Comparison of ENCODE assay signal across 11 cellular contexts in genomic region chr9:128919409-128919808, GRCh38. TPM values are rescaled to one million over a fixed set of nuclear protein-coding genes. Genes with fewer than 3 reads are reported as not detected.
DNase-seq lines count a peak whose midpoint lies in the region; ATAC-seq and TF ChIP-seq lines count a peak whose summit lies in the region.
"Had no signal": no experiment of that assay in that cellular context is flagged by ENCODE, and none has a peak within 500 bp of the region (broad histone marks: within the 10 kb centered on the region; RNA-seq: fewer than 3 reads in every experiment).

No MANE protein-coding gene starts in this region.

- peaks cover 12% of the 10 kb centered on the region for H3K79me2 ChIP-seq in smooth muscle cell (ENCODE audit: low read depth)

- H3K4me2 ChIP-seq in smooth muscle cell, result peak overlapping the region; percentile 51

- no peak for ATAC-seq in mucosa of descending colon

- intact Hi-C loops in mucosa of descending colon (cut with DNase I, micrococcal nuclease), result no loop called here

- H3K36me3 Mint-ChIP-seq in activated T-cell treated with anti-CD3 and anti-CD28 coated beads, Interleukin-2, amount 50 U/mL, for 24 hours (ENCODE audit: low read depth), result peaks cover 38% of the 10 kb centered on the region

- no peak for TF ChIP-seq CTCF in smooth muscle cell (IDR thresholded peaks at IDR 0.05; ENCODE audit: borderline replicate concordance, insufficient read depth, poor library complexity, severe bottlenecking)
- TF ChIP-seq CTCF in mucosa of descending colon (IDR thresholded peaks at IDR 0.05), result no peak

- H3K4me1 Mint-ChIP-seq in activated T-cell treated with anti-CD3 and anti-CD28 coated beads, Interleukin-2, amount 50 U/mL, for 24 hours (ENCODE audit: low read depth), result peaks cover 12% of the 10 kb centered on the region

- H3K4me1 ChIP-seq in NT2/D1 (ENCODE audit: insufficient read depth, insufficient read length), result peaks cover 24% of the 10 kb centered on the region
- peaks cover 10% of the 10 kb centered on the region for H3K4me1 ChIP-seq in smooth muscle cell (ENCODE audit: low read depth)
- H3K4me1 ChIP-seq in mucosa of descending colon (ENCODE audit: low read depth), result peaks cover 11% of the 10 kb centered on the region
- H3K4me1 ChIP-seq: Caco-2 had no signal

- WGBS in smooth muscle cell (ENCODE audit: low lambda C conversion rate), result 67% methylated on average over 7 of the region's 8 CpGs

- H3K36me3 ChIP-seq in NT2/D1 (ENCODE audit: insufficient read depth, insufficient read length, low read length) (peaks cover 49% of the 10 kb centered on the region), smooth muscle cell (ENCODE audit: low read depth) (no peaks in the 10 kb centered on the region), mucosa of descending colon (ENCODE audit: low read depth) (no peaks in the 10 kb centered on the region)

- peak overlapping the region; percentile 100 for H3K27ac ChIP-seq in epithelial cell of prostate
- peak overlapping the region; percentile 8 for H3K27ac ChIP-seq in smooth muscle cell (ENCODE audit: low read depth)

- no peaks in the 10 kb centered on the region for H3K9me3 Mint-ChIP-seq in activated T-cell treated with anti-CD3 and anti-CD28 coated beads, Interleukin-2, amount 50 U/mL, for 24 hours

- H3K27me3 Mint-ChIP-seq in activated T-cell treated with anti-CD3 and anti-CD28 coated beads, Interleukin-2, amount 50 U/mL, for 24 hours, result no peaks in the 10 kb centered on the region

- DNase-seq in NT2/D1 (ENCODE audit: low read depth, low spot score) (no peak), epithelial cell of prostate (ENCODE audit: low read depth, low spot score) (no peak), smooth muscle cell (lab: John Stamatoyannopoulos, UW; ENCODE audit: unreplicated experiment) (no peak), cortex of kidney (lab: John Stamatoyannopoulos, UW) (no peak), mucosa of descending colon (no peak)
- no peak for DNase-seq in activated T-cell treated with anti-CD3 and anti-CD28 coated beads, Interleukin-2, amount 50 U/mL, for 24 hours
- DNase-seq: activated T-cell treated with anti-CD3 and anti-CD28 coated beads for 4 hours, Caco-2, mesendoderm, NCI-H1694, T-helper 9 cell had no signal

- H3K4me3 ChIP-seq in NT2/D1 (ENCODE audit: insufficient read length, low read depth) (no peak overlapping the region), smooth muscle cell (no peak overlapping the region), mucosa of descending colon (no peak overlapping the region)

- no peaks in the 10 kb centered on the region for H3K27me3 ChIP-seq in NT2/D1 (ENCODE audit: insufficient read depth, insufficient read length)
- H3K27me3 ChIP-seq in smooth muscle cell (ENCODE audit: low read depth), result no peaks in the 10 kb centered on the region

- no peak overlapping the region for H2AFZ ChIP-seq in smooth muscle cell (ENCODE audit: low read depth)

- peaks cover 4% of the 10 kb centered on the region for H3F3A ChIP-seq in smooth muscle cell (ENCODE audit: low read depth)

- H3K27ac Mint-ChIP-seq in activated T-cell treated with anti-CD3 and anti-CD28 coated beads, Interleukin-2, amount 50 U/mL, for 24 hours, result no peak overlapping the region

- H3K9me3 ChIP-seq in NT2/D1 (ENCODE audit: insufficient read depth, low read length) (no peaks in the 10 kb centered on the region), smooth muscle cell (replicated peaks; ENCODE audit: low read depth) (no peaks in the 10 kb centered on the region), mucosa of descending colon (no peaks in the 10 kb centered on the region)
- H3K9me3 ChIP-seq: Caco-2 had no signal

- H3K9ac ChIP-seq in NT2/D1 (ENCODE audit: insufficient read length, low read depth) (peak overlapping the region; percentile 12), smooth muscle cell (ENCODE audit: low read depth) (no peak overlapping the region)

- no peak overlapping the region for H3K4me3 Mint-ChIP-seq in activated T-cell treated with anti-CD3 and anti-CD28 coated beads, Interleukin-2, amount 50 U/mL, for 24 hours

- H4K20me1 ChIP-seq in smooth muscle cell (ENCODE audit: low read depth), result peaks cover 7% of the 10 kb centered on the region

RNA-seq across cellular contexts. Expression of gene PHYHD1, which starts 1.4 kb away (rescaled TPM):
- total RNA-seq in smooth muscle cell (7.3 and 17.3 TPM in 2 replicates), mucosa of descending colon (10 to 100 TPM in 1 of 3 donors, 1 to 10 TPM in 2; 2.2 to 19.0 (median 5.2) TPM)
- 30.5 and 37.6 TPM in 2 replicates for polyA plus RNA-seq in smooth muscle cell

RNA-seq across cellular contexts. Expression of gene DOLK, which starts 28.0 kb away (rescaled TPM):
- total RNA-seq in smooth muscle cell, result 14.1 and 18.7 TPM in 2 replicates
- polyA plus RNA-seq in smooth muscle cell, result 26.2 and 31.3 TPM in 2 replicates
- total RNA-seq in mucosa of descending colon, result 1 to 10 TPM; 8.7 to 9.9 (median 9.7) TPM

RNA-seq across cellular contexts. Expression of gene NUP188, which starts 28.1 kb away (rescaled TPM):
- total RNA-seq in smooth muscle cell (40.9 and 45.8 TPM in 2 replicates), mucosa of descending colon (10 to 100 TPM; 24.4 to 36.7 (median 30.4) TPM)
- 27.5 and 31.9 TPM in 2 replicates for polyA plus RNA-seq in smooth muscle cell

RNA-seq across cellular contexts. Expression of gene LRRC8A, which starts 37.5 kb away (rescaled TPM):
- total RNA-seq in smooth muscle cell (44.9 and 50.1 TPM in 2 replicates), mucosa of descending colon (10 to 100 TPM; 25.3 to 48.5 (median 25.4) TPM)
- polyA plus RNA-seq in smooth muscle cell, result 48.6 and 58.3 TPM in 2 replicates

RNA-seq across cellular contexts. Expression of gene KYAT1, which starts 37.7 kb away (rescaled TPM):
- total RNA-seq in smooth muscle cell (3.1 and 10.2 TPM in 2 replicates), mucosa of descending colon (1 to 10 TPM; 1.9 to 6.4 (median 2.9) TPM)
- 7.7 and 9.3 TPM in 2 replicates for polyA plus RNA-seq in smooth muscle cell
